In the genomic region with DNA sequence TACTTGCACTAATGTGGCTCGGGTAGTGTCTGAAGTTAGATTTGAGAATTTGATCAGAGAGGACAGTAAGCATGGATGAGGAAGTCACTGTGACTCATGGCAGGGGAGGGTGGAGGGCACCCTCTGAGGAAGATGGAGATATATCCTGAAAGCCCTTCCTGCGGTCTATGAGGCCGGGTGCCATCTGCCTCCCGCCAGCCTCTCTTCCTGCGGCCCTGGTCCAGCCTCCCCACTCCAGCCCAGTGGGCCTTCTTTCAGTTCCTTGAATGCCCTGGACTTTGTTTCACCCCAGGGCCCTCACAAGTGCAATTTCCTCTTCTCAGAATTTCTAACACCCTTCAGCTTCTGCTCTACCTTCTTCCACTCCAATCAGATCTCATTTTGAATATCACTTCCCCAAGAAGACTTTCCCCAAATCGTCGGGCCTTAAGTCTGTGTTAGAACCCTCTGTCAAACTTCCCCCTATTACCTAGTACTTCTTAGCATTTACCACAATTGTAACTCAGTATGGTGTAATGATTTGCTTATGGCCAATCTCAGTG, we compare ENCODE assay signal across 10 cellular contexts. TPM values are rescaled to one million over a fixed set of nuclear protein-coding genes. Genes with fewer than 3 reads are reported as not detected.
DNase-seq lines count a peak whose midpoint lies in the region; ATAC-seq and TF ChIP-seq lines count a peak whose summit lies in the region.
"Had no signal": no experiment of that assay in that cellular context is flagged by ENCODE, and none has a peak within 500 bp of the region (broad histone marks: within the 10 kb centered on the region; RNA-seq: fewer than 3 reads in every experiment).

No MANE protein-coding gene starts in this region.

- peak overlapping the region; percentile 7 for H3K27ac ChIP-seq in caudate nucleus (ENCODE audit: low read depth, low read length)

- H3K27ac Mint-ChIP-seq in chondrocyte (ENCODE audit: unreplicated experiment), result no peak overlapping the region
- H3K27ac Mint-ChIP-seq: activated naive CD8-positive, alpha-beta T cell treated with anti-CD3 and anti-CD28 coated beads, Interleukin-2, amount 10 ng/mL, durations not matched to agents 7 days and 5 days had no signal

- ATAC-seq in GM18909 (IDR thresholded peaks at IDR 0.05; ENCODE audit: poor library complexity, unreplicated experiment) (peak; percentile 65), HG03442 (IDR thresholded peaks at IDR 0.05; ENCODE audit: unreplicated experiment) (peak; percentile 56), sciatic nerve (peak; percentile 90)

- no peak overlapping the region for H3K4me3 Mint-ChIP-seq in chondrocyte (ENCODE audit: unreplicated experiment)
- H3K4me3 Mint-ChIP-seq: activated naive CD8-positive, alpha-beta T cell treated with anti-CD3 and anti-CD28 coated beads, Interleukin-2, amount 10 ng/mL, durations not matched to agents 7 days and 5 days had no signal

- H3K4me1 Mint-ChIP-seq in chondrocyte (ENCODE audit: low read depth), result peaks cover 26% of the 10 kb centered on the region

- H3K27me3 Mint-ChIP-seq in chondrocyte (ENCODE audit: low read depth), result no peaks in the 10 kb centered on the region
- H3K27me3 Mint-ChIP-seq: activated naive CD8-positive, alpha-beta T cell treated with anti-CD3 and anti-CD28 coated beads, Interleukin-2, amount 10 ng/mL, durations not matched to agents 7 days and 5 days had no signal

- intact Hi-C loops in sciatic nerve (cut with DNase I), result no loop called here

- DNase-seq in caudate nucleus (lab: John Stamatoyannopoulos, UW) (peak in 17 of 61 donors; percentile 2 to 33 (median 17)), sciatic nerve (ENCODE audit: low spot score) (peak; percentile 67), chondrocyte (ENCODE audit: low spot score) (no peak), ACHN (no peak), DMS153 treated with DMSO at 0.1 percent for 48 hours (lab: John Stamatoyannopoulos, UW; ENCODE audit: unreplicated experiment) (no peak)
- no peak for DNase-seq in stimulated activated CD4-positive, alpha-beta T cell treated with anti-CD3 and anti-CD28 coated beads, Interleukin-4, amount 100 ng/mL, for 1 hour
- DNase-seq: activated naive CD8-positive, alpha-beta T cell treated with anti-CD3 and anti-CD28 coated beads, Interleukin-2, amount 10 ng/mL, durations not matched to agents 7 days and 5 days; NCI-H1930 had no signal

- no peaks in the 10 kb centered on the region for H3K9me3 Mint-ChIP-seq in chondrocyte (ENCODE audit: low read depth)

- no peaks in the 10 kb centered on the region for H3K36me3 Mint-ChIP-seq in chondrocyte (ENCODE audit: low read depth)

- in situ Hi-C loops in ACHN (cut with HindIII; ENCODE audit: low pct_ligation_motif_present, low pct_unique_long_range_greater_than_20kb, low sequenced_read_pairs), result no loop called here

- no peak for TF ChIP-seq CTCF in chondrocyte (IDR thresholded peaks at IDR 0.05)

RNA-seq across cellular contexts. Expression of gene TNFAIP3, which starts 20.2 kb away (rescaled TPM):
- total RNA-seq in sciatic nerve, result 37.5 TPM
- 6.4 to 11.0 TPM (median 7.2 TPM) in 3 replicates for total RNA-seq in chondrocyte
